In the genomic region with DNA sequence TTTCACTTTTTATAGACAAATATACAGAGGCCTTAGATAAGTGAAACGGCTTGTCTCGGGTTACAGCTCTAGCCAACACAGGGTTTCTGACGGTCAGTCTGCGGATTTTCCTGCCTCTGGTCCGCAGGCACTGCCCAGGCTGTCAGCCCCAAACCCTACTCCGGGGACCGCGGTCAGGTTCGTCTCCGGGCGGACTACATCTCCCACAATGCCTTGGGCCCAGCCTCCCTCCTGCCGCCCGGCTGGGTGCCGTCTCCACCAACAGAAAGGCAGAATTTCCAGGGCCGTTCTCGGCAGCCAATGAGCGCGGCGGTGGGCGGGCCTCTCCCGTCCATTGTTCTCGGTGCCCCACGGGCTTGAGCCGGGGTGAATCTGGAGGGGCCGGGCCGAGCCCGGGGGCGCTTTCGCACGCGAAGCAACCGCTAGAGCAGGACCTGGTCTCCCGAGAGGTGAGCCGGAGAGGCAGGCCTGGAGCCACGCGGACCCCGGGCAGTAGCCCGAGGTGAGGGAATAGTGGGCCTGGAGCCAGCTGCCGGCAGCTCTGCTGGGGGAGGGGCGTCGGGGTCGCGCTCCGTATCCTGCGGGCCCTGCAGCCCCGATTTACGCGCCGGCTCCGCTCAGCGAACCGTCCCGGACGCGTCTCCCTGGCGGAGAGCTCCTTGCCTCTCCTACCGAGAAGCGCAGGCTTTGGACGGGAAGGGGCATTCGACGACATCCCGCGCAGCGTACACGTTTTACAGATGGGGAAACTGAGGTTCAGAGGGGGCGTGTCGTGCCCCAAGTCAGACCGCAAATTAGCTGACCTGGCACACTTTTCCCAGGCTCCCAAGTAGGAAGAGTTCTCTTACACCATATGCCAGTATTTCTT, we compare ENCODE assay signal across 8 cellular contexts. TPM values are rescaled to one million over a fixed set of nuclear protein-coding genes. Genes with fewer than 3 reads are reported as not detected.
DNase-seq lines count a peak whose midpoint lies in the region; ATAC-seq, FAIRE-seq and TF ChIP-seq lines count a peak whose summit lies in the region.

A gene (plus strand): TSS at position 323 of the 868 bp plus-strand sequence. CDS start 2,919 bp downstream, outside the sequence.

- DNase-seq in GM18507 (ENCODE audit: extremely low spot score, insufficient read length, low read depth), result peak; percentile 90
- peak; percentile 78 for DNase-seq in NCI-H2029 (lab: John Stamatoyannopoulos, UW)
- DNase-seq in T-helper 9 cell, result peak; percentile 90
- DNase-seq in astrocyte of the hippocampus (ENCODE audit: low read depth, low spot score), result peak; percentile 98
- DNase-seq in hepatocyte (ENCODE audit: low spot score), result peak; percentile 98
- DNase-seq in renal cortical epithelial cell (ENCODE audit: low read depth), result peak; percentile 80
- peak; percentile 98 for DNase-seq in aorta

- TF ChIP-seq CTCF in hepatocyte (IDR thresholded peaks at IDR 0.05; ENCODE audit: poor library complexity), result no peak

- peak; percentile 93 for FAIRE-seq in GM18507 (lab: Jason Lieb, UNC)

- under 1% methylated on average over 67 of the region's 68 CpGs for WGBS in hepatocyte (ENCODE audit: low lambda C conversion rate, missing lambda C conversion rate)
- 0% methylated on average over 54 to 68 of the region's 68 CpGs for WGBS in aorta, 2 donors

- no peaks in the 10 kb centered on the region for H3K27me3 ChIP-seq in hepatocyte
- H3K27me3 ChIP-seq in aorta (ENCODE audit: control insufficient read depth in 1 of 2, insufficient read depth in 2 of 2, low read length in 1 of 2), result no peaks in the 10 kb centered on the region

- H3K4me1 ChIP-seq in hepatocyte (ENCODE audit: insufficient read depth) (peaks cover 23% of the 10 kb centered on the region), aorta (ENCODE audit: control insufficient read depth in 1 of 2, insufficient read depth in 2 of 2, low read length in 2 of 2) (no peaks in the 10 kb centered on the region)

- H3K9me2 ChIP-seq in hepatocyte (replicated peaks; ENCODE audit: insufficient read depth), result no peaks in the 10 kb centered on the region

- H3K36me3 ChIP-seq in hepatocyte (replicated peaks; ENCODE audit: insufficient read depth, low read depth) (no peaks in the 10 kb centered on the region), aorta (ENCODE audit: control insufficient read depth in 1 of 2, insufficient read depth in 2 of 2, low read length in 1 of 2) (no peaks in the 10 kb centered on the region)

- H3K9me3 ChIP-seq in hepatocyte (ENCODE audit: low read depth) (no peaks in the 10 kb centered on the region), aorta (ENCODE audit: control insufficient read depth, low read length) (no peaks in the 10 kb centered on the region)

- H3K27ac ChIP-seq in hepatocyte (peak within 1 kb of the TSS; percentile 85), aorta (ENCODE audit: low read depth in 1 of 2, low read length in 2 of 2) (peak within 1 kb of the TSS in 1 of 2 donors; percentile 18)

- peak; percentile 95 for ATAC-seq in HG02981 (IDR thresholded peaks at IDR 0.05; ENCODE audit: unreplicated experiment)
- ATAC-seq in aorta (ENCODE audit: low FRiP score), result peak; percentile 98

- H3K4me3 ChIP-seq in hepatocyte (peak within 1 kb of the TSS; percentile 65), aorta (ENCODE audit: low read length in 2 of 2) (peak within 1 kb of the TSS; percentile 79 to 91)

- H3K79me2 ChIP-seq in hepatocyte, result peaks cover 45% of the 10 kb centered on the region

- peak within 1 kb of the TSS; percentile 66 for H2AFZ ChIP-seq in hepatocyte

- peak within 1 kb of the TSS; percentile 85 for H3K4me2 ChIP-seq in hepatocyte

- H4K20me1 ChIP-seq in hepatocyte (ENCODE audit: insufficient read depth, poor library complexity, severe bottlenecking), result no peaks in the 10 kb centered on the region

- intact Hi-C loops in aorta (cut with DNase I), result loop anchor here in 1 of 2 donors (1.0 kb wide), 1 partner anchor 37 kb away; no protein-coding TSS in a partner anchor

RNA-seq across cellular contexts. Expression of the gene that starts here (rescaled TPM):
- 14.9 and 21.8 TPM in 2 replicates for total RNA-seq in hepatocyte
- polyA plus RNA-seq in hepatocyte, result 11.2 and 13.4 TPM in 2 replicates
- 8.9 and 17.5 TPM in 2 replicates for total RNA-seq in renal cortical epithelial cell
- total RNA-seq in aorta, result 1 to 10 TPM; 4.1 to 6.7 TPM
- 1 to 10 TPM; 1.3 to 7.1 TPM for polyA plus RNA-seq in aorta
